Comparison of ENCODE assay signal across 1 cellular context in genomic region chr17:8408371-8408770, GRCh38.
TF ChIP-seq lines count a peak whose summit lies in the region.

No MANE protein-coding gene starts in this region.

TF ChIP-seq in HepG2, 621 proteins besides CTCF, POLR2A, EP300 and RAD21 (continued from another document):
- TF ChIP-seq ZNF280B (CRISPR knock-in tag; IDR thresholded peaks at IDR 0.05; ENCODE audit: borderline replicate concordance) = 0 out of 2 replicates have a peak, but pooled peaks have one; percentile 25
- no peak for TF ChIP-seq RFX1 (IDR thresholded peaks at IDR 0.05)
- no peak for TF ChIP-seq ZNF282 (IDR thresholded peaks at IDR 0.05; ENCODE audit: partially characterized antibody)
- TF ChIP-seq GATAD2A (CRISPR knock-in tag; IDR thresholded peaks at IDR 0.05) = peak; percentile 50
- no peak for TF ChIP-seq ZNF383 (CRISPR knock-in tag; IDR thresholded peaks at IDR 0.05; ENCODE audit: borderline replicate concordance)
- no peak for TF ChIP-seq HES4 (CRISPR knock-in tag; IDR thresholded peaks at IDR 0.05; ENCODE audit: borderline replicate concordance)
- no peak for TF ChIP-seq SYNCRIP (IDR thresholded peaks at IDR 0.05; ENCODE audit: insufficient read depth, low read depth, low read length)
- no peak; the same call in 1 of the 2 replicates for TF ChIP-seq TFAP4 (IDR thresholded peaks at IDR 0.05; ENCODE audit: borderline replicate concordance, low read depth)
- TF ChIP-seq ZSCAN20 (CRISPR knock-in tag; IDR thresholded peaks at IDR 0.05; ENCODE audit: borderline replicate concordance) = no peak
- no peak for TF ChIP-seq LCORL (IDR thresholded peaks at IDR 0.05)
- no peak for TF ChIP-seq LCORL (CRISPR knock-in tag; IDR thresholded peaks at IDR 0.05)
- 0 out of 2 replicates have a peak, but pooled peaks have one; percentile 5 for TF ChIP-seq RARA (CRISPR knock-in tag; IDR thresholded peaks at IDR 0.05)
- no peak for TF ChIP-seq AKNA (CRISPR knock-in tag; IDR thresholded peaks at IDR 0.05; ENCODE audit: borderline replicate concordance)
- 0 out of 2 replicates have a peak, but pooled peaks have one; percentile 37 for TF ChIP-seq NRL (CRISPR knock-in tag; IDR thresholded peaks at IDR 0.05; ENCODE audit: borderline replicate concordance)
- TF ChIP-seq FOXK2 (IDR thresholded peaks at IDR 0.05) = no peak
- peak; percentile 84 for TF ChIP-seq FOSL2 (CRISPR knock-in tag; IDR thresholded peaks at IDR 0.05)
- no peak for TF ChIP-seq TGIF2 (CRISPR knock-in tag; IDR thresholded peaks at IDR 0.05)
- no peak for TF ChIP-seq ZSCAN12 (CRISPR knock-in tag; IDR thresholded peaks at IDR 0.05)
- no peak for TF ChIP-seq RFX3 (CRISPR knock-in tag; IDR thresholded peaks at IDR 0.05)
- no peak for TF ChIP-seq ZNF780A (CRISPR knock-in tag; IDR thresholded peaks at IDR 0.05)
- peak; percentile 45; the same call in 1 of the 2 replicates for TF ChIP-seq GABPB1 (CRISPR knock-in tag; IDR thresholded peaks at IDR 0.05)
- no peak for TF ChIP-seq ATF4 (CRISPR knock-in tag; IDR thresholded peaks at IDR 0.05)
- TF ChIP-seq ZFY (CRISPR knock-in tag; IDR thresholded peaks at IDR 0.05) = no peak
- TF ChIP-seq MAFG (CRISPR knock-in tag; IDR thresholded peaks at IDR 0.05) = 0 out of 2 replicates have a peak, but pooled peaks have one; percentile 45
- TF ChIP-seq ZBTB40 (IDR thresholded peaks at IDR 0.05) = no peak
- no peak for TF ChIP-seq ZBTB40 (CRISPR knock-in tag; IDR thresholded peaks at IDR 0.05)
- no peak for TF ChIP-seq HOXA9 (CRISPR knock-in tag; IDR thresholded peaks at IDR 0.05; ENCODE audit: borderline replicate concordance)
- no peak for TF ChIP-seq ZNF12 (CRISPR knock-in tag; IDR thresholded peaks at IDR 0.05)
- no peak for TF ChIP-seq ZNF747 (CRISPR knock-in tag; IDR thresholded peaks at IDR 0.05; ENCODE audit: borderline replicate concordance)
- TF ChIP-seq GMEB2 (CRISPR knock-in tag; IDR thresholded peaks at IDR 0.05; ENCODE audit: low read depth) = no peak
